ENCODE assay signal across 10 cellular contexts in the genomic region with DNA sequence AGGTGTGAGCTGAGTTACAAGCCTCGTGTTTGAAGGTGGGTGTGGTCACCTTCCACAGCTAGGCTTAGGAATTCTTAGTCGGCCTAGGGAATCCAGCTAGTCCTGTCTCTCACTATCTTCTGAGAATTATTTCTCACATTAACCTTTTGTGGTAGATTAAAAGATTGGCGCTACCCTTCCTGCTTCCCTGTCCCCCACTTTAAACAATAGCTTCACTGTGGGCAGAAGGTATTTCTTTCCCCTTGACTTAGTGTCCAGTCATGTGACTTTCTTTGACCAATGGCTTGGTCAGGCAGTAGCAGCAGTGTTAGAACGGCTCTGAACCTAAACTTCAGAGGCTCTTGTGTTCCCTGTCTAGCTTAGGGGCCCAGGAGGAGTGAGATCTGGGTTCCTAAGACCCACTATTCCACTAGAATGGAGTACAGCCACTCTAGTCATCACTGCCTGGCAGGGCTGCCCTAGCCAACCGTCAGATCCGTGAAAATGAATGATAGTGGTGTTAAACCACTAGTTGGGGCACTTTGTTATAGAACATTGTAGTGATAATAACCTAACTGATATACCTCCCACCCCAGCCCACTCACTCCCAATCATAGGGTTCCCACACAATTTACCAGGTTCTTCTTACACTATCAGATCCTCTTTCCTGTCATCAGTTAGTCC. TPM values are rescaled to one million over a fixed set of nuclear protein-coding genes. Genes with fewer than 3 reads are reported as not detected.
DNase-seq lines count a peak whose midpoint lies in the region; ATAC-seq, FAIRE-seq and TF ChIP-seq lines count a peak whose summit lies in the region.
"Had no signal": no experiment of that assay in that cellular context is flagged by ENCODE, and none has a peak within 500 bp of the region (broad histone marks: within the 10 kb centered on the region; RNA-seq: fewer than 3 reads in every experiment).

No MANE protein-coding gene starts in this region.

- POLR2A ChIA-PET in OCI-LY7 (lab: Charles Lee) = interaction anchor here (0.8 to 2.0 kb wide), 6 partner anchors 20 to 166 kb away, joined by 3 to 8 read pairs (median 6); a partner anchor contains a TSS

- H3K79me2 ChIP-seq in GM23338 (replicated peaks; ENCODE audit: insufficient read depth) (no peaks in the 10 kb centered on the region), OCI-LY7 (ENCODE audit: insufficient read depth, low read depth, low read length) (no peaks in the 10 kb centered on the region)

- H3K27ac ChIP-seq in GM23338 (ENCODE audit: low read depth) (no peak overlapping the region), OCI-LY7 (ENCODE audit: low read depth, low read length, poor library complexity, severe bottlenecking) (peak overlapping the region; percentile 15)

- H3K4me1 Mint-ChIP-seq in GM23338 = peaks cover 5% of the 10 kb centered on the region; the same call in 2 of the 3 replicates

- no TSS peak for BruUV-seq in OCI-LY7 (replicated peaks; lab: Mats Ljungman, UMichigan)

- ATAC-seq in GM23338 (peak; percentile 48), left colon (peak; percentile 57)

- no peak overlapping the region for H3K4me3 ChIP-seq in GM23338
- H3K4me3 ChIP-seq in OCI-LY7 (ENCODE audit: low read depth, low read length, poor library complexity, severe bottlenecking) = peak overlapping the region; percentile 0

- no peak overlapping the region for H3K4me3 Mint-ChIP-seq in GM23338

- no peak for TF ChIP-seq POLR2A in GM12891 (IDR thresholded peaks at IDR 0.05; ENCODE audit: low read depth, low read length)

- no peak overlapping the region for H3K4me2 ChIP-seq in GM23338
- peak overlapping the region; percentile 32 for H3K4me2 ChIP-seq in OCI-LY7 (ENCODE audit: low read length)

- DNase-seq in GM12891 (ENCODE audit: insufficient read length, low spot score) (no peak), GM23338 (ENCODE audit: low spot score) (no peak), OCI-LY7 (ENCODE audit: low spot score) (no peak), left colon (no peak), NCI-H1930 (lab: John Stamatoyannopoulos, UW) (no peak), NCI-H345 treated with DMSO at 0.1 percent for 48 hours (lab: John Stamatoyannopoulos, UW; ENCODE audit: unreplicated experiment) (no peak), NCI-H82 (lab: John Stamatoyannopoulos, UW) (no peak), activated gamma-delta T cell (lab: John Stamatoyannopoulos, UW) (no peak)

- 0 out of 2 replicates have a peak, but pooled peaks cover 6% of the 10 kb centered on the region for H3K9me2 ChIP-seq in GM23338 (ENCODE audit: insufficient read depth)
- H3K9me2 ChIP-seq in OCI-LY7 (ENCODE audit: insufficient read depth, low read length) = no peaks in the 10 kb centered on the region

- no peaks in the 10 kb centered on the region for H3K36me3 Mint-ChIP-seq in GM23338 (ENCODE audit: low read depth)

- H3K27me3 ChIP-seq in GM23338 (ENCODE audit: insufficient read depth) = no peaks in the 10 kb centered on the region

- no peaks in the 10 kb centered on the region for H3K9me3 ChIP-seq in OCI-LY7 (ENCODE audit: low read length)

- intact Hi-C loops in OCI-LY7 (cut with micrococcal nuclease; ENCODE audit: unreplicated experiment) = loop anchor here (1.0 to 5.0 kb wide), 5 partner anchors 36 to 383 kb away; a partner anchor contains a TSS
- intact Hi-C loops in left colon (cut with DNase I, micrococcal nuclease) = loop anchor here in 1 of 2 donors (10.0 kb wide), 1 partner anchor 384 kb away; no protein-coding TSS in a partner anchor

- no peak overlapping the region for H3K27ac Mint-ChIP-seq in GM23338

- no peaks in the 10 kb centered on the region for H4K20me1 ChIP-seq in GM23338 (replicated peaks; ENCODE audit: insufficient read depth)
- H4K20me1 ChIP-seq in OCI-LY7 (ENCODE audit: insufficient read depth, low read length) = no peaks in the 10 kb centered on the region

- CTCF ChIA-PET in OCI-LY7 (lab: Charles Lee; ENCODE audit: unreplicated experiment) = interaction anchor here (0.8 to 2.8 kb wide), 5 partner anchors 11 to 383 kb away, joined by 3 to 20 read pairs (median 4); no protein-coding TSS in a partner anchor

- no peak for TF ChIP-seq CTCF in GM23338 (conservative IDR thresholded peaks at IDR 0.05; ENCODE audit: low read depth in 2 of 2)
- no peak for TF ChIP-seq CTCF in OCI-LY7 (conservative IDR thresholded peaks at IDR 0.05; ENCODE audit: low read length)

- H2AFZ ChIP-seq in GM23338 = peak overlapping the region; percentile 2; the same call in 1 of the 2 replicates
- H2AFZ ChIP-seq in OCI-LY7 (ENCODE audit: low read length) = peak overlapping the region; percentile 89

- no peaks in the 10 kb centered on the region for H3K4me1 ChIP-seq in GM23338 (ENCODE audit: insufficient read depth)
- H3K4me1 ChIP-seq in OCI-LY7 (ENCODE audit: insufficient read depth, low read length, poor library complexity, severe bottlenecking) = peaks cover 7% of the 10 kb centered on the region

- no peaks in the 10 kb centered on the region for H3F3A ChIP-seq in GM23338 (replicated peaks; ENCODE audit: low read depth)

- peaks cover 2% of the 10 kb centered on the region for H3K27me3 Mint-ChIP-seq in GM23338 (ENCODE audit: insufficient read depth, low read depth, poor library complexity)

- FAIRE-seq in GM12891 (lab: Jason Lieb, UNC) = peak; percentile 57

- H3K36me3 ChIP-seq in GM23338 (ENCODE audit: insufficient read depth) (no peaks in the 10 kb centered on the region), OCI-LY7 (ENCODE audit: insufficient read depth, low read length) (no peaks in the 10 kb centered on the region)

- no peaks in the 10 kb centered on the region; the same call in 2 of the 3 replicates for H3K9me3 Mint-ChIP-seq in GM23338

TF ChIP-seq in GM12891, 5 proteins besides CTCF, POLR2A, EP300 and RAD21:
- no peak for TF ChIP-seq SPI1 (IDR thresholded peaks at IDR 0.05; ENCODE audit: low read depth, low read length)
- TF ChIP-seq POU2F2 (IDR thresholded peaks at IDR 0.05; ENCODE audit: low read depth, low read length) = no peak
- TF ChIP-seq TAF1 (IDR thresholded peaks at IDR 0.05; ENCODE audit: low read depth, low read length) = no peak
- no peak for TF ChIP-seq PAX5 (IDR thresholded peaks at IDR 0.05; ENCODE audit: insufficient read depth, low read length, severe bottlenecking)
- no peak for TF ChIP-seq POLR2AphosphoS5 (IDR thresholded peaks at IDR 0.05; ENCODE audit: low read depth, low read length)

TF ChIP-seq in GM23338, 12 proteins besides CTCF, POLR2A, EP300 and RAD21 (continues in another document):
- no peak for TF ChIP-seq ZNF331 (CRISPR knock-in tag; IDR thresholded peaks at IDR 0.05; ENCODE audit: low read depth)

RNA-seq across cellular contexts. Expression of a gene that starts 13.9 kb away (rescaled TPM):
- not detected for polyA plus RNA-seq in GM12891 (2012; ENCODE audit: low read depth, missing spikeins)
- total RNA-seq in GM23338 (2014; rRNA removed; shearing (Covaris generic)) = not detected in 2 replicates
- not detected in 2 replicates for polyA plus RNA-seq in GM23338 (2016; fragmentation: Nextera tagmentation; extraction: Ambion mirVana)
- not detected in 2 replicates for total RNA-seq in OCI-LY7 (2014; rRNA removed; shearing (Covaris generic))
- total RNA-seq in OCI-LY7 (2022) (not detected in 2 replicates), left colon (not detected)
- total RNA-seq: SK-MEL-5 had no signal
- polyA plus RNA-seq: esophagus had no signal

RNA-seq across cellular contexts. Expression of a gene that starts 17.6 kb away (rescaled TPM):
- 1.1 TPM for polyA plus RNA-seq in GM12891 (2012; ENCODE audit: low read depth, missing spikeins)
- not detected in 2 replicates for total RNA-seq in GM23338 (2014; rRNA removed; shearing (Covaris generic))
- not detected in 2 replicates for polyA plus RNA-seq in GM23338 (2016; fragmentation: Nextera tagmentation; extraction: Ambion mirVana)
- total RNA-seq in OCI-LY7 (2014; rRNA removed; shearing (Covaris generic)) = not detected in 2 replicates
- 0.13 and 0.23 TPM in 2 replicates for total RNA-seq in OCI-LY7 (2022)
- total RNA-seq in left colon = 1 to 10 TPM; 2.0 TPM
